In the genomic region with DNA sequence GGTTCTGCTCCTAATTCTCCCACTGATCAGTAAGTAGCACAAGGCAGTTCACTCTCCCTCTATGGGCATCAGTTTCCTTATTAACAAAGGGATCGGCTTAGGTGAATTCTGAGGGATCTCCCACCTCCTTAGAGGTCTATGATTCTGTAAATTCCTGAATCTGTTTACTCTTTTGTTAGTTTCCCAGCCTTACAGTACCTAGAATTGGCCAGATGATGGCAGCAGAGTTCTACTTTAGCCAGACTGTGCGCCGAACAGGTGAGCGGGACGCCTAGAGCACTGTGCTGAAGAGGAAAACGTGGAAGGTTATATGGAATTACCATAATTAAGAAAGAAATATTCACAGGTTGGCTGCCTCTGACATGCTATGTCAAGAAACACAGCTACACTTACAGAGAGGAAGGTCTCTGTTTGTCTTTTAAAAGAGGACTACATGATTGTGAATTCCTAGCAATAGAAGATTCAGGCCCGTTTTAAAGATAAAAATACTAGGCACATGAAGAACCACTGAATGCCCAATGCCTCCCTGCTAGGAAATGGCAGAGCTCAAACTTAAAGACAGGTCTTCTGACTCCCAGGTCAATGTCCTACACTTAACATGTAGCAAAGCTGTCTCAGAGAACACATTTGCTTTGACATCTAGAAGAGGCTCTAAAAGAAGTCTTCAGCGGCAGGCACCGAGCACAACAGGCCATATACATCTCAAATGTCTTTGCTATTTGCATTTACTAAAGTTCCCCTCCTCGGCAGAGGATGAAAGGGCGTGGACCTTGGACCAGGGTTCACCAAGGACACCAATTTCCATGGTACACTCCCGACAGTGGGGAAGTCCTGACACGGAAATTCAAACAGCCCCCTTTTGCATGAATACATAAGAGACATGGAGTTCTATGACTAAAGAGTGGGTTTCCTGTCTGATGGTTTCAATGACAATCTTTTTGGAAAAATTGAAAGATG, we compare ENCODE assay signal across 8 cellular contexts.
DNase-seq lines count a peak whose midpoint lies in the region; ATAC-seq and TF ChIP-seq lines count a peak whose summit lies in the region.

No MANE protein-coding gene starts in this region.

- TF ChIP-seq POLR2A in vagina (IDR thresholded peaks at IDR 0.05): no peak

- peak; percentile 40 for DNase-seq in DMS53 treated with DMSO at 0.1 percent for 48 hours (lab: John Stamatoyannopoulos, UW; ENCODE audit: unreplicated experiment)
- DNase-seq in NCI-H82 (lab: John Stamatoyannopoulos, UW): peak; percentile 86
- DNase-seq in activated T-cell treated with anti-CD3 and anti-CD28 coated beads for 24 hours (ENCODE audit: low read depth): peak; percentile 29
- DNase-seq in fibroblast of the conjunctiva (ENCODE audit: low read depth): peak; percentile 17
- peak; percentile 34 for DNase-seq in occipital lobe (lab: John Stamatoyannopoulos, UW)
- no peak for DNase-seq in vagina (ENCODE audit: extremely low spot score in 2 of 2)

- H3K4me1 ChIP-seq in vagina: no peaks in the 10 kb centered on the region

- no peaks in the 10 kb centered on the region for H3K36me3 ChIP-seq in vagina

- no peaks in the 10 kb centered on the region for H3K27me3 ChIP-seq in vagina

- H3K4me3 ChIP-seq in vagina: no peak overlapping the region

- no peak overlapping the region for H3K27ac ChIP-seq in vagina

- intact Hi-C loops in vagina (cut with DNase I): no loop called here

- TF ChIP-seq CTCF in vagina (IDR thresholded peaks at IDR 0.05): peak; percentile 45 to 77 (median 65)

- H3K9me3 ChIP-seq in vagina: no peaks in the 10 kb centered on the region

- ATAC-seq in GM21360 (IDR thresholded peaks at IDR 0.05; ENCODE audit: unreplicated experiment) (peak; percentile 96), HG03521 (IDR thresholded peaks at IDR 0.05; ENCODE audit: unreplicated experiment) (peak; percentile 92)

Comparison
In these comparisons a context has a peak if more than half of its experiments do, and no peak if none do; other contexts are left out.
1. DNase-seq: peak in DMS53 treated with DMSO at 0.1 percent for 48 hours (single experiment), NCI-H82 (single experiment), activated T-cell treated with anti-CD3 and anti-CD28 coated beads for 24 hours (single experiment), fibroblast of the conjunctiva (single experiment) and occipital lobe (single experiment); none in vagina (0 of 2).